9 cellular contexts compared by ENCODE assay signal in genomic region chr18:78984941-78985784, GRCh38. TPM values are rescaled to one million over a fixed set of nuclear protein-coding genes. Genes with fewer than 3 reads are reported as not detected.
A peak's percentile ranks its signal among the peaks of the same experiment; 100 is the strongest.
DNase-seq lines count a peak whose midpoint lies in the region; ATAC-seq and TF ChIP-seq lines count a peak whose summit lies in the region.
"Had no signal": no experiment of that assay in that cellular context is flagged by ENCODE, and none has a peak within 500 bp of the region (broad histone marks: within the 10 kb centered on the region; RNA-seq: fewer than 3 reads in every experiment).

No MANE protein-coding gene starts in this region.

- no peak for TF ChIP-seq EP300 in SK-N-SH (IDR thresholded peaks at IDR 0.05; ENCODE audit: borderline replicate concordance in 1 of 2, low read depth in 1 of 2, low read length in 1 of 2)

- H2AFZ ChIP-seq in SK-N-SH (ENCODE audit: low read depth) (no peak overlapping the region), PC-9 (no peak overlapping the region)

- H3K27me3 Mint-ChIP-seq in stimulated activated naive B cell treated with anti-CD40 and anti-IgM and Interleukin-4, amounts not matched to agents 10 μg/mL and 1 μg/mL and 100 μg/mL, for 72 hours = peaks cover 41 to 54% of the 10 kb centered on the region in 2 donors

- H3K4me3 ChIP-seq in SK-N-SH (ENCODE audit: low read depth in 2 of 2, low read length in 1 of 2) (no peak overlapping the region), PC-9 (no peak overlapping the region)
- H3K4me3 ChIP-seq: BLaER1 had no signal

- POLR2A ChIA-PET in SK-N-SH (lab: Yijun Ruan, JAX) (no interaction called here), PC-9 (lab: Charles Lee; ENCODE audit: unreplicated experiment) (no interaction called here)

- H3K4me1 Mint-ChIP-seq in stimulated activated naive B cell treated with anti-CD40 and anti-IgM and Interleukin-4, amounts not matched to agents 10 μg/mL and 1 μg/mL and 100 μg/mL, for 72 hours = peaks cover 0 to 8% of the 10 kb centered on the region in 2 donors

- no peak overlapping the region for H3K4me3 Mint-ChIP-seq in stimulated activated naive B cell treated with anti-CD40 and anti-IgM and Interleukin-4, amounts not matched to agents 10 μg/mL and 1 μg/mL and 100 μg/mL, for 72 hours

- H3K4me2 ChIP-seq in SK-N-SH (no peak overlapping the region), PC-9 (no peak overlapping the region)
- H3K4me2 ChIP-seq: BLaER1 had no signal

- 12% methylated on average over 26 of the region's 30 CpGs for whole genome bisulfite sequencing in SK-N-SH (ENCODE audit: low lambda C conversion rate)

- H4K20me1 ChIP-seq in SK-N-SH (ENCODE audit: insufficient read depth) (no peaks in the 10 kb centered on the region), PC-9 (ENCODE audit: insufficient read depth) (no peaks in the 10 kb centered on the region)
- H4K20me1 ChIP-seq: BLaER1 had no signal

- BruUV-seq in PC-9 (replicated peaks; lab: Mats Ljungman, UMichigan) = no TSS peak

- H3K9me3 Mint-ChIP-seq in stimulated activated naive B cell treated with anti-CD40 and anti-IgM and Interleukin-4, amounts not matched to agents 10 μg/mL and 1 μg/mL and 100 μg/mL, for 72 hours = no peaks in the 10 kb centered on the region

- no peaks in the 10 kb centered on the region for H3K36me3 ChIP-seq in SK-N-SH (replicated peaks in 1 of 2; ENCODE audit: control insufficient read depth in 1 of 2, insufficient read depth in 2 of 2, low read length in 1 of 2)
- H3K36me3 ChIP-seq in PC-9 (ENCODE audit: low read depth) = no peaks in the 10 kb centered on the region
- H3K36me3 ChIP-seq: BLaER1 had no signal

- intact Hi-C loops in PC-9 (cut with micrococcal nuclease; ENCODE audit: unreplicated experiment) = loop anchor here (10.0 kb wide), 1 partner anchor 260 kb away; no protein-coding TSS in a partner anchor

- no peak overlapping the region for H3K27ac Mint-ChIP-seq in stimulated activated naive B cell treated with anti-CD40 and anti-IgM and Interleukin-4, amounts not matched to agents 10 μg/mL and 1 μg/mL and 100 μg/mL, for 72 hours

- H3K79me2 ChIP-seq in SK-N-SH (ENCODE audit: insufficient read depth) (no peaks in the 10 kb centered on the region), PC-9 (ENCODE audit: low read depth) (no peaks in the 10 kb centered on the region)

- H3K9me2 ChIP-seq in SK-N-SH (no peaks in the 10 kb centered on the region), PC-9 (ENCODE audit: insufficient read depth) (no peaks in the 10 kb centered on the region)

- H3K4me1 ChIP-seq in SK-N-SH (ENCODE audit: control insufficient read depth in 1 of 2, insufficient read depth in 2 of 2, low read depth in 1 of 2, low read length in 1 of 2) (no peaks in the 10 kb centered on the region), PC-9 (replicated peaks; ENCODE audit: insufficient read depth) (no peaks in the 10 kb centered on the region), foreskin keratinocyte (no peaks in the 10 kb centered on the region)
- H3K4me1 ChIP-seq: BLaER1 had no signal

- DNase-seq in SK-N-SH = no peak
- DNase-seq in PC-9 = peak in 1 of 2 experiments; percentile 4
- no peak for DNase-seq in foreskin keratinocyte
- DNase-seq in stimulated activated naive B cell treated with anti-CD40 and anti-IgM and Interleukin-4, amounts not matched to agents 10 μg/mL and 1 μg/mL and 100 μg/mL, for 72 hours = peak; percentile 19
- no peak for DNase-seq in inferior parietal cortex (ENCODE audit: extremely low spot score)

- H3K9me3 ChIP-seq in SK-N-SH (no peaks in the 10 kb centered on the region), PC-9 (ENCODE audit: insufficient read depth, low read depth) (no peaks in the 10 kb centered on the region)

- TF ChIP-seq RAD21 in SK-N-SH (IDR thresholded peaks at IDR 0.05; ENCODE audit: low read length) = no peak

- H3K36me3 Mint-ChIP-seq in stimulated activated naive B cell treated with anti-CD40 and anti-IgM and Interleukin-4, amounts not matched to agents 10 μg/mL and 1 μg/mL and 100 μg/mL, for 72 hours = no peaks in the 10 kb centered on the region

- ATAC-seq in SK-N-SH treated with all-trans-retinoic acid at 6 μM for 48 hours (no peak), HG03432 (IDR thresholded peaks at IDR 0.05; ENCODE audit: unreplicated experiment) (peak; percentile 71), foreskin keratinocyte (peak; percentile 44), HG03196 (IDR thresholded peaks at IDR 0.05; ENCODE audit: unreplicated experiment) (no peak)
- peak; percentile 83 to 90 for ATAC-seq in stimulated activated naive B cell treated with anti-CD40 and anti-IgM and Interleukin-4, amounts not matched to agents 10 μg/mL and 1 μg/mL and 100 μg/mL, for 72 hours (replicated peaks)

- no peak overlapping the region for H3K27ac ChIP-seq in SK-N-SH (ENCODE audit: low read depth in 2 of 2, low read length in 1 of 2)
- H3K27ac ChIP-seq in PC-9 = no peak overlapping the region
- no peak overlapping the region for H3K27ac ChIP-seq in foreskin keratinocyte
- H3K27ac ChIP-seq: BLaER1 had no signal

- CTCF ChIA-PET in SK-N-SH (lab: Yijun Ruan, JAX) = interaction anchor here (0.7 to 3.7 kb wide), 12 partner anchors 7 to 1235 kb away, joined by 3 to 22 read pairs (median 3); no protein-coding TSS in a partner anchor
- CTCF ChIA-PET in PC-9 (lab: Charles Lee) = no interaction called here

- H3K27me3 ChIP-seq in SK-N-SH (ENCODE audit: insufficient read depth) (peaks cover 61% of the 10 kb centered on the region), PC-9 (ENCODE audit: insufficient read depth, low read depth) (peaks cover 41% of the 10 kb centered on the region), foreskin keratinocyte (peaks cover 96% of the 10 kb centered on the region)

- 0 out of 2 replicates have a peak, but pooled peaks have one; percentile 14 for TF ChIP-seq CTCF in SK-N-SH (IDR thresholded peaks at IDR 0.05)
- TF ChIP-seq CTCF in PC-9 (conservative IDR thresholded peaks at IDR 0.05) = peak; percentile 49
- TF ChIP-seq CTCF in foreskin keratinocyte (conservative IDR thresholded peaks at IDR 0.05) = peak; percentile 46

- no peak overlapping the region for H3K9ac ChIP-seq in SK-N-SH
- H3K9ac ChIP-seq: BLaER1 had no signal

- H3F3A ChIP-seq in SK-N-SH (replicated peaks; ENCODE audit: insufficient read depth) (no peaks in the 10 kb centered on the region), PC-9 (ENCODE audit: insufficient read depth, low read depth) (no peaks in the 10 kb centered on the region)

TF ChIP-seq in SK-N-SH, 30 proteins besides CTCF, POLR2A, EP300 and RAD21:
- TF ChIP-seq FOXJ3 (CRISPR knock-in tag; IDR thresholded peaks at IDR 0.05) (no peak), CHD2 (IDR thresholded peaks at IDR 0.05; ENCODE audit: low read length, partially characterized antibody) (no peak), GABPA (IDR thresholded peaks at IDR 0.05; ENCODE audit: low read depth) (no peak), IRF3 (IDR thresholded peaks at IDR 0.05; ENCODE audit: low read depth, low read length) (no peak)
- TF ChIP-seq, protein P1, sequence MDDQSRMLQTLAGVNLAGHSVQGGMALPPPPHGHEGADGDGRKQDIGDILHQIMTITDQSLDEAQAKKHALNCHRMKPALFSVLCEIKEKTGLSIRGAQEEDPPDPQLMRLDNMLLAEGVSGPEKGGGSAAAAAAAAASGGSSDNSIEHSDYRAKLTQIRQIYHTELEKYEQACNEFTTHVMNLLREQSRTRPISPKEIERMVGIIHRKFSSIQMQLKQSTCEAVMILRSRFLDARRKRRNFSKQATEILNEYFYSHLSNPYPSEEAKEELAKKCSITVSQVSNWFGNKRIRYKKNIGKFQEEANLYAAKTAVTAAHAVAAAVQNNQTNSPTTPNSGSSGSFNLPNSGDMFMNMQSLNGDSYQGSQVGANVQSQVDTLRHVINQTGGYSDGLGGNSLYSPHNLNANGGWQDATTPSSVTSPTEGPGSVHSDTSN (IDR thresholded peaks at IDR 0.05) = no peak

TF ChIP-seq in SK-N-SH treated with all-trans-retinoic acid at 6 μM for 48 hours, 23 proteins besides CTCF, POLR2A, EP300 and RAD21 (continues in another document):
- TF ChIP-seq OSR1 (CRISPR knock-in tag; IDR thresholded peaks at IDR 0.05) (no peak), SNAI2 (CRISPR knock-in tag; IDR thresholded peaks at IDR 0.05) (no peak), ZC3H10 (CRISPR knock-in tag; IDR thresholded peaks at IDR 0.05) (no peak), ZNF565 (CRISPR knock-in tag; conservative IDR thresholded peaks at IDR 0.05; ENCODE audit: low read depth) (no peak), PPARA (CRISPR knock-in tag; IDR thresholded peaks at IDR 0.05; ENCODE audit: borderline replicate concordance) (no peak)
- TF ChIP-seq, protein P2, sequence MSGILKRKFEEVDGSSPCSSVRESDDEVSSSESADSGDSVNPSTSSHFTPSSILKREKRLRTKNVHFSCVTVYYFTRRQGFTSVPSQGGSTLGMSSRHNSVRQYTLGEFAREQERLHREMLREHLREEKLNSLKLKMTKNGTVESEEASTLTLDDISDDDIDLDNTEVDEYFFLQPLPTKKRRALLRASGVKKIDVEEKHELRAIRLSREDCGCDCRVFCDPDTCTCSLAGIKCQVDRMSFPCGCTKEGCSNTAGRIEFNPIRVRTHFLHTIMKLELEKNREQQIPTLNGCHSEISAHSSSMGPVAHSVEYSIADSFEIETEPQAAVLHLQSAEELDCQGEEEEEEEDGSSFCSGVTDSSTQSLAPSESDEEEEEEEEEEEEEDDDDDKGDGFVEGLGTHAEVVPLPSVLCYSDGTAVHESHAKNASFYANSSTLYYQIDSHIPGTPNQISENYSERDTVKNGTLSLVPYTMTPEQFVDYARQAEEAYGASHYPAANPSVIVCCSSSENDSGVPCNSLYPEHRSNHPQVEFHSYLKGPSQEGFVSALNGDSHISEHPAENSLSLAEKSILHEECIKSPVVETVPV (CRISPR knock-in tag; IDR thresholded peaks at IDR 0.05) = no peak
- TF ChIP-seq, protein P3, sequence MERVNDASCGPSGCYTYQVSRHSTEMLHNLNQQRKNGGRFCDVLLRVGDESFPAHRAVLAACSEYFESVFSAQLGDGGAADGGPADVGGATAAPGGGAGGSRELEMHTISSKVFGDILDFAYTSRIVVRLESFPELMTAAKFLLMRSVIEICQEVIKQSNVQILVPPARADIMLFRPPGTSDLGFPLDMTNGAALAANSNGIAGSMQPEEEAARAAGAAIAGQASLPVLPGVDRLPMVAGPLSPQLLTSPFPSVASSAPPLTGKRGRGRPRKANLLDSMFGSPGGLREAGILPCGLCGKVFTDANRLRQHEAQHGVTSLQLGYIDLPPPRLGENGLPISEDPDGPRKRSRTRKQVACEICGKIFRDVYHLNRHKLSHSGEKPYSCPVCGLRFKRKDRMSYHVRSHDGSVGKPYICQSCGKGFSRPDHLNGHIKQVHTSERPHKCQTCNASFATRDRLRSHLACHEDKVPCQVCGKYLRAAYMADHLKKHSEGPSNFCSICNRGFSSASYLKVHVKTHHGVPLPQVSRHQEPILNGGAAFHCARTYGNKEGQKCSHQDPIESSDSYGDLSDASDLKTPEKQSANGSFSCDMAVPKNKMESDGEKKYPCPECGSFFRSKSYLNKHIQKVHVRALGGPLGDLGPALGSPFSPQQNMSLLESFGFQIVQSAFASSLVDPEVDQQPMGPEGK (CRISPR knock-in tag; IDR thresholded peaks at IDR 0.05; ENCODE audit: borderline replicate concordance) = no peak

RNA-seq across cellular contexts. Expression of gene SALL3, which starts 5.5 kb away (rescaled TPM):
- polyA plus RNA-seq in SK-N-SH (2012; rRNA removed) (not detected in 2 replicates), foreskin keratinocyte (not detected in 2 replicates)
- polyA plus RNA-seq in SK-N-SH (2012; cell fraction: cytosol; rRNA removed) = not detected in 2 replicates
- not detected in 2 replicates for polyA plus RNA-seq in SK-N-SH (2012; cell fraction: nucleus; rRNA removed)
- total RNA-seq in PC-9 (2021) (not detected in 2 replicates), foreskin keratinocyte (not detected in 2 replicates)

Comparison
In these comparisons a context has a peak if more than half of its experiments do, and no peak if none do; other contexts are left out.
1. ATAC-seq: peak in HG03432 (single experiment), foreskin keratinocyte (single experiment) and stimulated activated naive B cell treated with anti-CD40 and anti-IgM and Interleukin-4, amounts not matched to agents 10 μg/mL and 1 μg/mL and 100 μg/mL, for 72 hours (2 of 2); none in SK-N-SH treated with all-trans-retinoic acid at 6 μM for 48 hours (single experiment) and HG03196 (single experiment).
2. Peak in every context shown above with its lines, with median percentiles within 50 percentile points of each other: CTCF ChIP-seq.